Comparison of ENCODE assay signal across 26 cellular contexts in the genomic region with DNA sequence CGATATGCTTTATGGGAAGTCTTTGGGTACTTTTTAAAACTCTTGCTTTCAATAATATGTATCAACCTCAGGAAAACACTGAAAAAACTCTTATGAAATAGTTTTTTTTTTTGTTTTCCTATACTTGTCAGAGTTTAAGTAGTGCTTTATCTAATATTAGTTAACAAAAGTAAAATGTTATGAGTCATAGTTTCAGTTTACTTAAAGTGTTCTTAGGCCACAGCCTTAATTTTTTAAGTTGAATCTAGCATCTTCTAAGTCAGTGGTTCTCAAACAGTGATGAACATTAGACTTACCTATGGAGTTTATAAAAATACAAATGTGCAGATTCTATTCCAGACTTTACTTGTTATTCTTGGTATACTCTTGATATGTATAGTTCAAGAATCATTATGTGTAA. TPM values are rescaled to one million over a fixed set of nuclear protein-coding genes. Genes with fewer than 3 reads are reported as not detected.
"Had no signal": no experiment of that assay in that cellular context is flagged by ENCODE, and none has a peak within 500 bp of the region (broad histone marks: within the 10 kb centered on the region; RNA-seq: fewer than 3 reads in every experiment).

No MANE protein-coding gene starts in this region.

- H3K9me3 Mint-ChIP-seq: activated CD8-positive, alpha-beta T cell treated with anti-CD3 and anti-CD28 coated beads for 36 hours; activated naive CD8-positive, alpha-beta T cell treated with anti-CD3 and anti-CD28 coated beads, Interleukin-2, amount 10 ng/mL, durations not matched to agents 7 days and 5 days; activated T-helper 2 cell treated with anti-CD3 and anti-CD28 coated beads, Interferon-gamma antibody, Interleukin-2, Interleukin-4, amounts not matched to agents 10 μg/mL and 5 μg/mL and 100 μg/mL, durations not matched to agents 14 hours and 24 hours and 36 hours had no signal

- DNase-seq: activated CD4-positive, alpha-beta T cell treated with anti-CD3 and anti-CD28 coated beads for 4 hours; activated CD8-positive, alpha-beta memory T cell treated with anti-CD3 and anti-CD28 coated beads, Interleukin-2, amount 50 U/mL, for 4 hours; activated CD8-positive, alpha-beta T cell treated with anti-CD3 and anti-CD28 coated beads for 36 hours; activated gamma-delta T cell treated with Interleukin-2 at 50 U/mL for 16 hours; activated naive CD4-positive, alpha-beta T cell treated with anti-CD3 and anti-CD28 coated beads, Interleukin-2, amount 50 U/mL, for 16 hours; activated naive CD8-positive, alpha-beta T cell treated with anti-CD3 and anti-CD28 coated beads, Interleukin-2, amount 10 ng/mL, durations not matched to agents 7 days and 5 days; activated T-cell treated with anti-CD3 and anti-CD28 coated beads, Interleukin-2, amount 50 U/mL, for 72 hours; adrenal gland; aorta; body of pancreas; KG1; NCI-H1048; NCI-H146; NCI-H187 treated with DMSO at 0.1 percent for 48 hours; NCI-H2081 treated with DMSO at 0.1 percent for 48 hours; NCI-H446; NCI-H524; T-cell; T-helper 2 cell; WERI-Rb-1 had no signal

- H3K27me3 Mint-ChIP-seq: activated CD8-positive, alpha-beta T cell treated with anti-CD3 and anti-CD28 coated beads for 36 hours; activated naive CD8-positive, alpha-beta T cell treated with anti-CD3 and anti-CD28 coated beads, Interleukin-2, amount 10 ng/mL, durations not matched to agents 7 days and 5 days; T-cell had no signal

- ATAC-seq: activated CD8-positive, alpha-beta T cell treated with anti-CD3 and anti-CD28 coated beads for 36 hours; activated T-cell treated with anti-CD3 and anti-CD28 coated beads, Interleukin-2, amount 50 U/mL, for 72 hours; body of pancreas; Right ventricle myocardium inferior; T-cell had no signal

- H3K4me3 Mint-ChIP-seq: activated CD8-positive, alpha-beta T cell treated with anti-CD3 and anti-CD28 coated beads for 36 hours; activated naive CD8-positive, alpha-beta T cell treated with anti-CD3 and anti-CD28 coated beads, Interleukin-2, amount 10 ng/mL, durations not matched to agents 7 days and 5 days; activated T-cell treated with anti-CD3 and anti-CD28 coated beads, Interleukin-2, amount 50 U/mL, for 72 hours; T-cell had no signal

- H3K27ac ChIP-seq: adrenal gland, body of pancreas, cardiac muscle cell, SK-N-MC, WERI-Rb-1 had no signal

- H3K27me3 ChIP-seq: adrenal gland, body of pancreas, cardiac muscle cell had no signal

- H3K36me3 Mint-ChIP-seq: activated naive CD8-positive, alpha-beta T cell treated with anti-CD3 and anti-CD28 coated beads, Interleukin-2, amount 10 ng/mL, durations not matched to agents 7 days and 5 days; T-cell had no signal

- H3K9me3 ChIP-seq: adrenal gland, body of pancreas had no signal

- H3K4me3 ChIP-seq: adrenal gland, body of pancreas, cardiac muscle cell, SK-N-MC had no signal

- H3K36me3 ChIP-seq: adrenal gland, cardiac muscle cell, WERI-Rb-1 had no signal

- H3K4me1 ChIP-seq: adrenal gland, body of pancreas had no signal

- H3K27ac Mint-ChIP-seq: activated CD8-positive, alpha-beta T cell treated with anti-CD3 and anti-CD28 coated beads for 36 hours; activated naive CD8-positive, alpha-beta T cell treated with anti-CD3 and anti-CD28 coated beads, Interleukin-2, amount 10 ng/mL, durations not matched to agents 7 days and 5 days; activated T-cell treated with anti-CD3 and anti-CD28 coated beads, Interleukin-2, amount 50 U/mL, for 72 hours; activated T-helper 2 cell treated with anti-CD3 and anti-CD28 coated beads, Interferon-gamma antibody, Interleukin-2, Interleukin-4, amounts not matched to agents 10 μg/mL and 5 μg/mL and 100 μg/mL, durations not matched to agents 14 hours and 24 hours and 36 hours; T-cell had no signal

- H3K4me1 Mint-ChIP-seq: activated naive CD8-positive, alpha-beta T cell treated with anti-CD3 and anti-CD28 coated beads, Interleukin-2, amount 10 ng/mL, durations not matched to agents 7 days and 5 days; T-cell had no signal

RNA-seq across cellular contexts. Expression of a gene that starts 26.3 kb away (rescaled TPM):
- total RNA-seq: activated CD8-positive, alpha-beta T cell treated with anti-CD3 and anti-CD28 coated beads for 36 hours; activated naive CD8-positive, alpha-beta T cell treated with anti-CD3 and anti-CD28 coated beads, Interleukin-2, amount 10 ng/mL, durations not matched to agents 7 days and 5 days; activated T-cell treated with anti-CD3 and anti-CD28 coated beads, Interleukin-2, amount 50 U/mL, for 72 hours; activated T-helper 2 cell treated with anti-CD3 and anti-CD28 coated beads, Interferon-gamma antibody, Interleukin-2, Interleukin-4, amounts not matched to agents 10 μg/mL and 5 μg/mL and 100 μg/mL, durations not matched to agents 14 hours and 24 hours and 36 hours; M059J; RPMI7951 had no signal
